Comparison of ENCODE assay signal across 1 cellular context in genomic region chr6:37525460-37526357, GRCh38.
TF ChIP-seq lines count a peak whose summit lies in the region.

No MANE protein-coding gene starts in this region.

TF ChIP-seq in HCT116, 20 proteins besides CTCF, POLR2A, EP300 and RAD21 (continued from another document):
- no peak for TF ChIP-seq FOSL1 (IDR thresholded peaks at IDR 0.05; ENCODE audit: low read depth)
